In the genomic region with DNA sequence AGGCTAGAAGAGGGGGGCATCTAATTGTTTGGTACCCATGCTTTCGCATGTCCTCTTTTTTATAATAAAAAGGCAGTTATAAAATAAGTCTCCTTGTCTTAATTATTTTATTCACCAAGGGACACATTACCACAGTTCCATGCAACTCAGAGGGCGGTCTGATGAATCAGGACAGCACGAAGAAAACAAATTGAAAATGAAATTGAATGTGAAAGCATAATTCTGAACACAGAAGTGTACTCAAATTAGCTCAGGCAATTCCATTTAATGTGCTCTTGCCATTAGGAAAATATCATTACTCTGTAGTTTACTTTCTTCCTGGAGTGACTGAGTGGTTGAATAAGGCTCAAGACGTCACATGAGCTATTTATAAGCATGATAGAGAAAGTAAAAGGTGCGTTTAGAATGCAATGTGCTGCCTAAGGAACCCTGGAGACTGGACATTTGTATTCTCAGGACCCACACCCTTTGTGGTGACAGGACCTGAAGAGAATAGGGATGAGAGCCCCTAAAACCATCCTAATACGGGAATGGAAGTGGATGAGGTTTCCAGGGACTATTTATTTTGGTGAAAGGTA, we compare ENCODE assay signal across 3 cellular contexts.
TF ChIP-seq lines count a peak whose summit lies in the region.

No MANE protein-coding gene starts in this region.

TF ChIP-seq in liver, 16 proteins besides CTCF, POLR2A, EP300 and RAD21:
- TF ChIP-seq, protein P1, sequence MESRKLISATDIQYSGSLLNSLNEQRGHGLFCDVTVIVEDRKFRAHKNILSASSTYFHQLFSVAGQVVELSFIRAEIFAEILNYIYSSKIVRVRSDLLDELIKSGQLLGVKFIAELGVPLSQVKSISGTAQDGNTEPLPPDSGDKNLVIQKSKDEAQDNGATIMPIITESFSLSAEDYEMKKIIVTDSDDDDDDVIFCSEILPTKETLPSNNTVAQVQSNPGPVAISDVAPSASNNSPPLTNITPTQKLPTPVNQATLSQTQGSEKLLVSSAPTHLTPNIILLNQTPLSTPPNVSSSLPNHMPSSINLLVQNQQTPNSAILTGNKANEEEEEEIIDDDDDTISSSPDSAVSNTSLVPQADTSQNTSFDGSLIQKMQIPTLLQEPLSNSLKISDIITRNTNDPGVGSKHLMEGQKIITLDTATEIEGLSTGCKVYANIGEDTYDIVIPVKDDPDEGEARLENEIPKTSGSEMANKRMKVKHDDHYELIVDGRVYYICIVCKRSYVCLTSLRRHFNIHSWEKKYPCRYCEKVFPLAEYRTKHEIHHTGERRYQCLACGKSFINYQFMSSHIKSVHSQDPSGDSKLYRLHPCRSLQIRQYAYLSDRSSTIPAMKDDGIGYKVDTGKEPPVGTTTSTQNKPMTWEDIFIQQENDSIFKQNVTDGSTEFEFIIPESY (IDR thresholded peaks at IDR 0.05), result no peak
- TF ChIP-seq, protein P2, sequence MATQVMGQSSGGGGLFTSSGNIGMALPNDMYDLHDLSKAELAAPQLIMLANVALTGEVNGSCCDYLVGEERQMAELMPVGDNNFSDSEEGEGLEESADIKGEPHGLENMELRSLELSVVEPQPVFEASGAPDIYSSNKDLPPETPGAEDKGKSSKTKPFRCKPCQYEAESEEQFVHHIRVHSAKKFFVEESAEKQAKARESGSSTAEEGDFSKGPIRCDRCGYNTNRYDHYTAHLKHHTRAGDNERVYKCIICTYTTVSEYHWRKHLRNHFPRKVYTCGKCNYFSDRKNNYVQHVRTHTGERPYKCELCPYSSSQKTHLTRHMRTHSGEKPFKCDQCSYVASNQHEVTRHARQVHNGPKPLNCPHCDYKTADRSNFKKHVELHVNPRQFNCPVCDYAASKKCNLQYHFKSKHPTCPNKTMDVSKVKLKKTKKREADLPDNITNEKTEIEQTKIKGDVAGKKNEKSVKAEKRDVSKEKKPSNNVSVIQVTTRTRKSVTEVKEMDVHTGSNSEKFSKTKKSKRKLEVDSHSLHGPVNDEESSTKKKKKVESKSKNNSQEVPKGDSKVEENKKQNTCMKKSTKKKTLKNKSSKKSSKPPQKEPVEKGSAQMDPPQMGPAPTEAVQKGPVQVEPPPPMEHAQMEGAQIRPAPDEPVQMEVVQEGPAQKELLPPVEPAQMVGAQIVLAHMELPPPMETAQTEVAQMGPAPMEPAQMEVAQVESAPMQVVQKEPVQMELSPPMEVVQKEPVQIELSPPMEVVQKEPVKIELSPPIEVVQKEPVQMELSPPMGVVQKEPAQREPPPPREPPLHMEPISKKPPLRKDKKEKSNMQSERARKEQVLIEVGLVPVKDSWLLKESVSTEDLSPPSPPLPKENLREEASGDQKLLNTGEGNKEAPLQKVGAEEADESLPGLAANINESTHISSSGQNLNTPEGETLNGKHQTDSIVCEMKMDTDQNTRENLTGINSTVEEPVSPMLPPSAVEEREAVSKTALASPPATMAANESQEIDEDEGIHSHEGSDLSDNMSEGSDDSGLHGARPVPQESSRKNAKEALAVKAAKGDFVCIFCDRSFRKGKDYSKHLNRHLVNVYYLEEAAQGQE (IDR thresholded peaks at IDR 0.05), result no peak
- TF ChIP-seq HNF4G (IDR thresholded peaks at IDR 0.05), result no peak
- TF ChIP-seq TAF1 (conservative IDR thresholded peaks at IDR 0.05), result no peak
- TF ChIP-seq GABPA (IDR thresholded peaks at IDR 0.05 in 1 of 2, conservative IDR thresholded peaks at IDR 0.05 in 1 of 2), result no peak
- TF ChIP-seq FOXA2 (IDR thresholded peaks at IDR 0.05), result no peak
- no peak for TF ChIP-seq YY1 (IDR thresholded peaks at IDR 0.05)
- no peak for TF ChIP-seq JUND (IDR thresholded peaks at IDR 0.05)
- TF ChIP-seq FOXA1 (IDR thresholded peaks at IDR 0.05), result no peak
- no peak for TF ChIP-seq EGR1 (IDR thresholded peaks at IDR 0.05; ENCODE audit: low read depth in 2 of 2)
- TF ChIP-seq, protein P3, sequence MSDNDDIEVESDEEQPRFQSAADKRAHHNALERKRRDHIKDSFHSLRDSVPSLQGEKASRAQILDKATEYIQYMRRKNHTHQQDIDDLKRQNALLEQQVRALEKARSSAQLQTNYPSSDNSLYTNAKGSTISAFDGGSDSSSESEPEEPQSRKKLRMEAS (IDR thresholded peaks at IDR 0.05), result no peak

TF ChIP-seq in HepG2, 621 proteins besides CTCF, POLR2A, EP300 and RAD21 (continues in another document):
- no peak for TF ChIP-seq MLLT10 (CRISPR knock-in tag; IDR thresholded peaks at IDR 0.05)
- TF ChIP-seq, protein P4, sequence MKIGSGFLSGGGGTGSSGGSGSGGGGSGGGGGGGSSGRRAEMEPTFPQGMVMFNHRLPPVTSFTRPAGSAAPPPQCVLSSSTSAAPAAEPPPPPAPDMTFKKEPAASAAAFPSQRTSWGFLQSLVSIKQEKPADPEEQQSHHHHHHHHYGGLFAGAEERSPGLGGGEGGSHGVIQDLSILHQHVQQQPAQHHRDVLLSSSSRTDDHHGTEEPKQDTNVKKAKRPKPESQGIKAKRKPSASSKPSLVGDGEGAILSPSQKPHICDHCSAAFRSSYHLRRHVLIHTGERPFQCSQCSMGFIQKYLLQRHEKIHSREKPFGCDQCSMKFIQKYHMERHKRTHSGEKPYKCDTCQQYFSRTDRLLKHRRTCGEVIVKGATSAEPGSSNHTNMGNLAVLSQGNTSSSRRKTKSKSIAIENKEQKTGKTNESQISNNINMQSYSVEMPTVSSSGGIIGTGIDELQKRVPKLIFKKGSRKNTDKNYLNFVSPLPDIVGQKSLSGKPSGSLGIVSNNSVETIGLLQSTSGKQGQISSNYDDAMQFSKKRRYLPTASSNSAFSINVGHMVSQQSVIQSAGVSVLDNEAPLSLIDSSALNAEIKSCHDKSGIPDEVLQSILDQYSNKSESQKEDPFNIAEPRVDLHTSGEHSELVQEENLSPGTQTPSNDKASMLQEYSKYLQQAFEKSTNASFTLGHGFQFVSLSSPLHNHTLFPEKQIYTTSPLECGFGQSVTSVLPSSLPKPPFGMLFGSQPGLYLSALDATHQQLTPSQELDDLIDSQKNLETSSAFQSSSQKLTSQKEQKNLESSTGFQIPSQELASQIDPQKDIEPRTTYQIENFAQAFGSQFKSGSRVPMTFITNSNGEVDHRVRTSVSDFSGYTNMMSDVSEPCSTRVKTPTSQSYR (CRISPR knock-in tag; IDR thresholded peaks at IDR 0.05; ENCODE audit: borderline replicate concordance), result no peak
- TF ChIP-seq ZNF775 (CRISPR knock-in tag; IDR thresholded peaks at IDR 0.05; ENCODE audit: borderline replicate concordance), result no peak
- TF ChIP-seq CREB1 (IDR thresholded peaks at IDR 0.05), result no peak
- TF ChIP-seq CREB1 (CRISPR knock-in tag; IDR thresholded peaks at IDR 0.05), result no peak
- TF ChIP-seq, protein P5, sequence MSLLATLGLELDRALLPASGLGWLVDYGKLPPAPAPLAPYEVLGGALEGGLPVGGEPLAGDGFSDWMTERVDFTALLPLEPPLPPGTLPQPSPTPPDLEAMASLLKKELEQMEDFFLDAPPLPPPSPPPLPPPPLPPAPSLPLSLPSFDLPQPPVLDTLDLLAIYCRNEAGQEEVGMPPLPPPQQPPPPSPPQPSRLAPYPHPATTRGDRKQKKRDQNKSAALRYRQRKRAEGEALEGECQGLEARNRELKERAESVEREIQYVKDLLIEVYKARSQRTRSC (CRISPR knock-in tag; IDR thresholded peaks at IDR 0.05; ENCODE audit: low read depth), result no peak
- TF ChIP-seq ZFP36L2 (CRISPR knock-in tag; IDR thresholded peaks at IDR 0.05), result no peak
- no peak for TF ChIP-seq DR1 (CRISPR knock-in tag; IDR thresholded peaks at IDR 0.05)
- no peak for TF ChIP-seq ZNF83 (CRISPR knock-in tag; IDR thresholded peaks at IDR 0.05; ENCODE audit: borderline replicate concordance)
- no peak for TF ChIP-seq DNMT3B (CRISPR knock-in tag; conservative IDR thresholded peaks at IDR 0.05)
- TF ChIP-seq, protein P6, sequence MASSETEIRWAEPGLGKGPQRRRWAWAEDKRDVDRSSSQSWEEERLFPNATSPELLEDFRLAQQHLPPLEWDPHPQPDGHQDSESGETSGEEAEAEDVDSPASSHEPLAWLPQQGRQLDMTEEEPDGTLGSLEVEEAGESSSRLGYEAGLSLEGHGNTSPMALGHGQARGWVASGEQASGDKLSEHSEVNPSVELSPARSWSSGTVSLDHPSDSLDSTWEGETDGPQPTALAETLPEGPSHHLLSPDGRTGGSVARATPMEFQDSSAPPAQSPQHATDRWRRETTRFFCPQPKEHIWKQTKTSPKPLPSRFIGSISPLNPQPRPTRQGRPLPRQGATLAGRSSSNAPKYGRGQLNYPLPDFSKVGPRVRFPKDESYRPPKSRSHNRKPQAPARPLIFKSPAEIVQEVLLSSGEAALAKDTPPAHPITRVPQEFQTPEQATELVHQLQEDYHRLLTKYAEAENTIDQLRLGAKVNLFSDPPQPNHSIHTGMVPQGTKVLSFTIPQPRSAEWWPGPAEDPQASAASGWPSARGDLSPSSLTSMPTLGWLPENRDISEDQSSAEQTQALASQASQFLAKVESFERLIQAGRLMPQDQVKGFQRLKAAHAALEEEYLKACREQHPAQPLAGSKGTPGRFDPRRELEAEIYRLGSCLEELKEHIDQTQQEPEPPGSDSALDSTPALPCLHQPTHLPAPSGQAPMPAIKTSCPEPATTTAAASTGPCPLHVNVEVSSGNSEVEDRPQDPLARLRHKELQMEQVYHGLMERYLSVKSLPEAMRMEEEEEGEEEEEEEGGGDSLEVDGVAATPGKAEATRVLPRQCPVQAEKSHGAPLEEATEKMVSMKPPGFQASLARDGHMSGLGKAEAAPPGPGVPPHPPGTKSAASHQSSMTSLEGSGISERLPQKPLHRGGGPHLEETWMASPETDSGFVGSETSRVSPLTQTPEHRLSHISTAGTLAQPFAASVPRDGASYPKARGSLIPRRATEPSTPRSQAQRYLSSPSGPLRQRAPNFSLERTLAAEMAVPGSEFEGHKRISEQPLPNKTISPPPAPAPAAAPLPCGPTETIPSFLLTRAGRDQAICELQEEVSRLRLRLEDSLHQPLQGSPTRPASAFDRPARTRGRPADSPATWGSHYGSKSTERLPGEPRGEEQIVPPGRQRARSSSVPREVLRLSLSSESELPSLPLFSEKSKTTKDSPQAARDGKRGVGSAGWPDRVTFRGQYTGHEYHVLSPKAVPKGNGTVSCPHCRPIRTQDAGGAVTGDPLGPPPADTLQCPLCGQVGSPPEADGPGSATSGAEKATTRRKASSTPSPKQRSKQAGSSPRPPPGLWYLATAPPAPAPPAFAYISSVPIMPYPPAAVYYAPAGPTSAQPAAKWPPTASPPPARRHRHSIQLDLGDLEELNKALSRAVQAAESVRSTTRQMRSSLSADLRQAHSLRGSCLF (CRISPR knock-in tag; IDR thresholded peaks at IDR 0.05; ENCODE audit: borderline replicate concordance), result no peak

TF ChIP-seq in SK-N-SH treated with all-trans-retinoic acid at 6 μM for 48 hours, 23 proteins besides CTCF, POLR2A, EP300 and RAD21:
- TF ChIP-seq, protein P7, sequence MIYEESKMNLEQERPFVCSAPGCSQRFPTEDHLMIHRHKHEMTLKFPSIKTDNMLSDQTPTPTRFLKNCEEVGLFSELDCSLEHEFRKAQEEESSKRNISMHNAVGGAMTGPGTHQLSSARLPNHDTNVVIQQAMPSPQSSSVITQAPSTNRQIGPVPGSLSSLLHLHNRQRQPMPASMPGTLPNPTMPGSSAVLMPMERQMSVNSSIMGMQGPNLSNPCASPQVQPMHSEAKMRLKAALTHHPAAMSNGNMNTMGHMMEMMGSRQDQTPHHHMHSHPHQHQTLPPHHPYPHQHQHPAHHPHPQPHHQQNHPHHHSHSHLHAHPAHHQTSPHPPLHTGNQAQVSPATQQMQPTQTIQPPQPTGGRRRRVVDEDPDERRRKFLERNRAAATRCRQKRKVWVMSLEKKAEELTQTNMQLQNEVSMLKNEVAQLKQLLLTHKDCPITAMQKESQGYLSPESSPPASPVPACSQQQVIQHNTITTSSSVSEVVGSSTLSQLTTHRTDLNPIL (CRISPR knock-in tag; IDR thresholded peaks at IDR 0.05; ENCODE audit: low read depth), result no peak
- TF ChIP-seq, protein P8, sequence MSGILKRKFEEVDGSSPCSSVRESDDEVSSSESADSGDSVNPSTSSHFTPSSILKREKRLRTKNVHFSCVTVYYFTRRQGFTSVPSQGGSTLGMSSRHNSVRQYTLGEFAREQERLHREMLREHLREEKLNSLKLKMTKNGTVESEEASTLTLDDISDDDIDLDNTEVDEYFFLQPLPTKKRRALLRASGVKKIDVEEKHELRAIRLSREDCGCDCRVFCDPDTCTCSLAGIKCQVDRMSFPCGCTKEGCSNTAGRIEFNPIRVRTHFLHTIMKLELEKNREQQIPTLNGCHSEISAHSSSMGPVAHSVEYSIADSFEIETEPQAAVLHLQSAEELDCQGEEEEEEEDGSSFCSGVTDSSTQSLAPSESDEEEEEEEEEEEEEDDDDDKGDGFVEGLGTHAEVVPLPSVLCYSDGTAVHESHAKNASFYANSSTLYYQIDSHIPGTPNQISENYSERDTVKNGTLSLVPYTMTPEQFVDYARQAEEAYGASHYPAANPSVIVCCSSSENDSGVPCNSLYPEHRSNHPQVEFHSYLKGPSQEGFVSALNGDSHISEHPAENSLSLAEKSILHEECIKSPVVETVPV (CRISPR knock-in tag; IDR thresholded peaks at IDR 0.05), result no peak
- TF ChIP-seq TCF4 (CRISPR knock-in tag; IDR thresholded peaks at IDR 0.05; ENCODE audit: borderline replicate concordance) (no peak), ARNTL (CRISPR knock-in tag; IDR thresholded peaks at IDR 0.05; ENCODE audit: borderline replicate concordance, low read depth) (no peak), RARB (CRISPR knock-in tag; IDR thresholded peaks at IDR 0.05) (no peak), ZNF565 (CRISPR knock-in tag; conservative IDR thresholded peaks at IDR 0.05; ENCODE audit: low read depth) (no peak), ZFP3 (CRISPR knock-in tag; IDR thresholded peaks at IDR 0.05) (no peak), ZFP30 (CRISPR knock-in tag; IDR thresholded peaks at IDR 0.05) (no peak)
